ENCODE assay signal across 16 cellular contexts in genomic region chr22:46011627-46012181, GRCh38. TPM values are rescaled to one million over a fixed set of nuclear protein-coding genes. Genes with fewer than 3 reads are reported as not detected.
A peak's percentile ranks its signal among the peaks of the same experiment; 100 is the strongest.
DNase-seq lines count a peak whose midpoint lies in the region; ATAC-seq and TF ChIP-seq lines count a peak whose summit lies in the region.
"Had no signal": no experiment of that assay in that cellular context is flagged by ENCODE, and none has a peak within 500 bp of the region (broad histone marks: within the 10 kb centered on the region; RNA-seq: fewer than 3 reads in every experiment).

No MANE protein-coding gene starts in this region.

- no peak overlapping the region for H3K4me3 ChIP-seq in SK-N-SH (ENCODE audit: low read depth in 2 of 2, low read length in 1 of 2)
- H3K4me3 ChIP-seq in thyroid gland (replicated peaks in 1 of 3): no peak overlapping the region
- H3K4me3 ChIP-seq: GM12878, MG63 had no signal

- H3K79me2 ChIP-seq in SK-N-SH (ENCODE audit: insufficient read depth): peaks cover 47% of the 10 kb centered on the region

- H3K27me3 Mint-ChIP-seq in nephron progenitor cell (ENCODE audit: low read depth, poor library complexity): peaks cover 11% of the 10 kb centered on the region
- H3K27me3 Mint-ChIP-seq: activated T-helper 17 cell treated with anti-CD3 and anti-CD28 coated beads, Interleukin-2, amount 50 U/mL, for 72 hours had no signal

- POLR2A ChIA-PET in SK-N-SH (lab: Yijun Ruan, JAX): interaction anchor here (0.7 to 4.1 kb wide), 6 partner anchors 25 to 76 kb away, joined by 3 to 26 read pairs (median 4); no protein-coding TSS in a partner anchor

- H3K4me2 ChIP-seq in SK-N-SH: no peak overlapping the region

- TF ChIP-seq EP300 in SK-N-SH (IDR thresholded peaks at IDR 0.05; ENCODE audit: borderline replicate concordance in 1 of 2, low read depth in 1 of 2, low read length in 1 of 2): no peak

- no peak for TF ChIP-seq CTCF in SK-N-SH (IDR thresholded peaks at IDR 0.05)
- no peak for TF ChIP-seq CTCF in nephron progenitor cell (IDR thresholded peaks at IDR 0.05)
- no peak for TF ChIP-seq CTCF in thyroid gland (IDR thresholded peaks at IDR 0.05)

- H3K9me3 ChIP-seq in SK-N-SH (no peaks in the 10 kb centered on the region), thyroid gland (no peaks in the 10 kb centered on the region)

- H3K27me3 ChIP-seq in SK-N-SH (ENCODE audit: insufficient read depth) (no peaks in the 10 kb centered on the region), thyroid gland (no peaks in the 10 kb centered on the region)
- H3K27me3 ChIP-seq: MG63 had no signal

- H3F3A ChIP-seq in SK-N-SH (replicated peaks; ENCODE audit: insufficient read depth): peaks cover 35% of the 10 kb centered on the region

- H3K36me3 Mint-ChIP-seq in nephron progenitor cell (ENCODE audit: low read depth): no peaks in the 10 kb centered on the region

- H4K20me1 ChIP-seq in SK-N-SH (ENCODE audit: insufficient read depth): no peaks in the 10 kb centered on the region

- peaks cover 9% of the 10 kb centered on the region for H3K4me1 Mint-ChIP-seq in nephron progenitor cell
- H3K4me1 Mint-ChIP-seq: activated T-helper 17 cell treated with anti-CD3 and anti-CD28 coated beads, Interleukin-2, amount 50 U/mL, for 72 hours had no signal

- peak; percentile 17 for DNase-seq in SK-N-SH
- DNase-seq in Right ventricle myocardium superior: peak; percentile 44
- peak; percentile 9 for DNase-seq in nephron progenitor cell
- DNase-seq in thyroid gland: no peak
- no peak for DNase-seq in glomerular visceral epithelial cell (ENCODE audit: extremely low spot score)
- no peak for DNase-seq in NCI-H1105 (lab: John Stamatoyannopoulos, UW)
- DNase-seq: activated CD4-positive, CD25-positive, alpha-beta regulatory T cell; cerebellar nuclear complex; mammary epithelial cell; MG63; NCI-H524; stimulated activated CD4-positive, alpha-beta T cell treated with anti-CD3 and anti-CD28 coated beads, Interleukin-12 subunit alpha, Interleukin-12 subunit beta, amount 100 ng/mL, for 4 hours had no signal

- no peak for TF ChIP-seq RAD21 in SK-N-SH (IDR thresholded peaks at IDR 0.05; ENCODE audit: low read length)

- CTCF ChIA-PET in SK-N-SH (lab: Yijun Ruan, JAX): interaction anchor here (1.1 to 5.9 kb wide), 8 partner anchors 9 to 104 kb away, joined by 4 to 41 read pairs (median 14); no protein-coding TSS in a partner anchor

- H3K4me3 Mint-ChIP-seq in nephron progenitor cell: no peak overlapping the region
- H3K4me3 Mint-ChIP-seq: activated T-helper 17 cell treated with anti-CD3 and anti-CD28 coated beads, Interleukin-2, amount 50 U/mL, for 72 hours had no signal

- H3K9me2 ChIP-seq in SK-N-SH: no peaks in the 10 kb centered on the region

- ATAC-seq in SK-N-SH treated with all-trans-retinoic acid at 6 μM for 48 hours: no peak
- no peak for ATAC-seq in Right ventricle myocardium superior (ENCODE audit: poor library complexity)
- ATAC-seq in GM21360 (IDR thresholded peaks at IDR 0.05; ENCODE audit: unreplicated experiment): no peak
- ATAC-seq: activated T-helper 17 cell treated with anti-CD3 and anti-CD28 coated beads, Interleukin-2, amount 50 U/mL, for 72 hours; GM12878 had no signal

- 85% methylated on average over 4 of the region's 18 CpGs for WGBS in SK-N-SH (ENCODE audit: low lambda C conversion rate)
- WGBS in thyroid gland, 2 donors: 77 to 86% methylated on average over 9 to 11 of the region's 18 CpGs

- no peaks in the 10 kb centered on the region for H3K36me3 ChIP-seq in SK-N-SH (replicated peaks in 1 of 2; ENCODE audit: control insufficient read depth in 1 of 2, insufficient read depth in 2 of 2, low read length in 1 of 2)
- no peaks in the 10 kb centered on the region for H3K36me3 ChIP-seq in thyroid gland
- H3K36me3 ChIP-seq: MG63 had no signal

- peaks cover 42 to 68% of the 10 kb centered on the region in 2 experiments for H3K4me1 ChIP-seq in SK-N-SH (ENCODE audit: control insufficient read depth in 1 of 2, insufficient read depth in 2 of 2, low read depth in 1 of 2, low read length in 1 of 2)
- peaks cover 36 to 58% of the 10 kb centered on the region in 2 donors for H3K4me1 ChIP-seq in thyroid gland

- H3K9ac ChIP-seq in SK-N-SH: no peak overlapping the region

- intact Hi-C loops in Right ventricle myocardium superior (cut with DNase I): no loop called here
- intact Hi-C loops in thyroid gland (cut with DNase I): no loop called here

- H3K27ac Mint-ChIP-seq in nephron progenitor cell: no peak overlapping the region
- H3K27ac Mint-ChIP-seq: activated T-helper 17 cell treated with anti-CD3 and anti-CD28 coated beads, Interleukin-2, amount 50 U/mL, for 72 hours had no signal

- H2AFZ ChIP-seq in SK-N-SH (ENCODE audit: low read depth): no peak overlapping the region

- H3K9me3 Mint-ChIP-seq in nephron progenitor cell: peaks cover 3% of the 10 kb centered on the region
- H3K9me3 Mint-ChIP-seq: activated T-helper 17 cell treated with anti-CD3 and anti-CD28 coated beads, Interleukin-2, amount 50 U/mL, for 72 hours had no signal

- TF ChIP-seq POLR2A in thyroid gland (IDR thresholded peaks at IDR 0.05): no peak

- H3K27ac ChIP-seq in SK-N-SH (ENCODE audit: low read depth in 2 of 2, low read length in 1 of 2) (peak overlapping the region; percentile 34 to 98; a peak in 3 of 4 replicates), thyroid gland (peak overlapping the region in 2 of 3 donors; percentile 95 to 98)

TF ChIP-seq in SK-N-SH, 30 proteins besides CTCF, POLR2A, EP300 and RAD21:
- no peak for TF ChIP-seq TEAD4 (IDR thresholded peaks at IDR 0.05; ENCODE audit: borderline replicate concordance, insufficient read depth)
- TF ChIP-seq MXI1 (IDR thresholded peaks at IDR 0.05; ENCODE audit: low read depth, low read length): no peak
- no peak for TF ChIP-seq RCOR1 (IDR thresholded peaks at IDR 0.05; ENCODE audit: low read length)
- TF ChIP-seq RXRA (IDR thresholded peaks at IDR 0.05; ENCODE audit: borderline replicate concordance, low read depth): no peak
- no peak for TF ChIP-seq NRF1 (IDR thresholded peaks at IDR 0.05; ENCODE audit: low read depth, low read length)
- TF ChIP-seq CHD2 (IDR thresholded peaks at IDR 0.05; ENCODE audit: low read length, partially characterized antibody): no peak

TF ChIP-seq in SK-N-SH treated with all-trans-retinoic acid at 6 μM for 48 hours, 23 proteins besides CTCF, POLR2A, EP300 and RAD21 (continues in another document):
- TF ChIP-seq TOX (CRISPR knock-in tag; IDR thresholded peaks at IDR 0.05; ENCODE audit: borderline replicate concordance) (no peak), ESRRG (CRISPR knock-in tag; IDR thresholded peaks at IDR 0.05) (no peak), ZNF70 (CRISPR knock-in tag; IDR thresholded peaks at IDR 0.05) (no peak), CSDC2 (CRISPR knock-in tag; IDR thresholded peaks at IDR 0.05) (no peak), ZNF8 (CRISPR knock-in tag; IDR thresholded peaks at IDR 0.05) (no peak), CREB5 (CRISPR knock-in tag; IDR thresholded peaks at IDR 0.05; ENCODE audit: low read depth) (no peak), CSRNP3 (CRISPR knock-in tag; IDR thresholded peaks at IDR 0.05) (no peak), ZNF565 (CRISPR knock-in tag; conservative IDR thresholded peaks at IDR 0.05; ENCODE audit: low read depth) (no peak), SNAI2 (CRISPR knock-in tag; IDR thresholded peaks at IDR 0.05) (no peak), GLIS3 (CRISPR knock-in tag; IDR thresholded peaks at IDR 0.05) (no peak), ARNTL (CRISPR knock-in tag; IDR thresholded peaks at IDR 0.05; ENCODE audit: borderline replicate concordance, low read depth) (no peak), OSR1 (CRISPR knock-in tag; IDR thresholded peaks at IDR 0.05) (no peak), RARB (CRISPR knock-in tag; IDR thresholded peaks at IDR 0.05) (no peak), ISL1 (CRISPR knock-in tag; IDR thresholded peaks at IDR 0.05) (no peak)

RNA-seq across cellular contexts. Expression of gene WNT7B, which starts 34.7 kb away (rescaled TPM):
- 0.13 TPM in 1 of 2 replicates, not detected in the other for polyA plus RNA-seq in SK-N-SH (2012; rRNA removed)
- polyA plus RNA-seq in SK-N-SH (2012; cell fraction: cytosol; rRNA removed): 0.01 and 0.20 TPM in 2 replicates
- 0.08 TPM in 2 replicates for polyA plus RNA-seq in SK-N-SH (2012; cell fraction: nucleus; rRNA removed)
- total RNA-seq in Right ventricle myocardium superior: not detected
- total RNA-seq in thyroid gland: 1 to 10 TPM in 2 of 4 donors, under 1 TPM in 1, not detected in 1; 0.83 to 4.3 (median 2.5) TPM
- total RNA-seq: activated T-helper 17 cell treated with anti-CD3 and anti-CD28 coated beads, Interleukin-2, amount 50 U/mL, for 72 hours; GM12878 had no signal

Comparison
In these comparisons a context has a peak if more than half of its experiments do, and no peak if none do; other contexts are left out.
1. DNase-seq: peak in SK-N-SH (single experiment), Right ventricle myocardium superior (single experiment) and nephron progenitor cell (single experiment); none in thyroid gland (0 of 2), glomerular visceral epithelial cell (single experiment) and NCI-H1105 (single experiment).